9 cellular contexts compared by ENCODE assay signal in the genomic region with DNA sequence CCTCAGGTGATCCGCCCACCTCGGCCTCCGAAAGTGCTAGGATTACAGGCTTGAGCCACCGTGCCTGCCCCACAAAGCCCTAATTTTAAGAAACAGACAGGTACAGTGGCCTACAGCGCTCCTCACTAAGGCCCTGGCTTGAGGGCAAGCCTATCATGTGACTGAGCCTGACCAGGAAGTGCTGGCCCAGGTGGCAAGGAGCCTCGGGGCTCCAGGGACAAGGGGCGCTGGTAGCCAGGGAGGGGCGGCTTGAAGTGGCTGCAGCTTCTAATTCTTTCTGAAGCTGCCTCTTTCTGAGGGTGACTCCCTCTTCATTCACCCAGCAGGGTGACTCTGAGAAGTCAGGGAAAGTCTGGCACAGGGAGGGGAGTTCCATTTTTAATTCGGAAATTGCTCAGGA.
DNase-seq lines count a peak whose midpoint lies in the region; ATAC-seq and TF ChIP-seq lines count a peak whose summit lies in the region.
"Had no signal": no experiment of that assay in that cellular context is flagged by ENCODE, and none has a peak within 500 bp of the region (broad histone marks: within the 10 kb centered on the region; RNA-seq: fewer than 3 reads in every experiment).

No MANE protein-coding gene starts in this region.

- H3K4me3 ChIP-seq in BLaER1 (peak overlapping the region; percentile 84), HUES64 (ENCODE audit: low read length) (peak overlapping the region; percentile 39), breast epithelium (peak overlapping the region; percentile 38 to 63 (median 41)), trophoblast cell (ENCODE audit: low read depth, low read length) (no peak overlapping the region)

- WGBS in HUES64 = 81% methylated on average over 9 of the region's 9 CpGs
- WGBS in trophoblast cell (ENCODE audit: extremely low coverage, insufficient coverage, insufficient read length) = no CpG with 5 or more reads among the region's 9 CpGs

- H3K9me3 ChIP-seq in BLaER1 (no peaks in the 10 kb centered on the region), HUES64 (ENCODE audit: insufficient read depth, low read depth, low read length) (no peaks in the 10 kb centered on the region), breast epithelium (no peaks in the 10 kb centered on the region), trophoblast cell (ENCODE audit: insufficient read depth, low read depth, low read length) (no peaks in the 10 kb centered on the region)

- intact Hi-C loops in breast epithelium (cut with DNase I; ENCODE audit: low total_unique reads) = no loop called here

- H3K23ac ChIP-seq in trophoblast cell (ENCODE audit: low read length) = no peak overlapping the region

- H4K20me1 ChIP-seq in BLaER1 = peaks cover 6% of the 10 kb centered on the region; the same call in 1 of the 2 replicates

- no peak for DNase-seq in breast epithelium (ENCODE audit: low spot score in 2 of 2)
- DNase-seq in trophoblast cell = peak in 1 of 2 donors; percentile 25
- no peak for DNase-seq in activated CD4-positive, CD25-positive, alpha-beta regulatory T cell treated with anti-CD3 and anti-CD28 coated beads, Interleukin-2, amount 50 U/mL, for 72 hours
- DNase-seq in GDM1 (lab: John Stamatoyannopoulos, UW) = no peak

- H2AK5ac ChIP-seq in trophoblast cell (ENCODE audit: low read length) = no peak overlapping the region

- H3K79me1 ChIP-seq in trophoblast cell (ENCODE audit: low read length) = no peaks in the 10 kb centered on the region

- TF ChIP-seq CTCF in breast epithelium (IDR thresholded peaks at IDR 0.05) = no peak

- peak overlapping the region; percentile 91 for H3K27ac ChIP-seq in BLaER1
- H3K27ac ChIP-seq in HUES64 (ENCODE audit: low read depth, low read length) = peak overlapping the region; percentile 10; the same call in 1 of the 2 replicates
- peak overlapping the region in 1 of 2 donors; percentile 67 for H3K27ac ChIP-seq in breast epithelium
- no peak overlapping the region for H3K27ac ChIP-seq in trophoblast cell (ENCODE audit: low read depth, low read length)
- H3K27ac ChIP-seq: VCaP had no signal

- H3K18ac ChIP-seq in trophoblast cell (ENCODE audit: low read length) = no peak overlapping the region

- peak overlapping the region; percentile 97 for H3K4me2 ChIP-seq in BLaER1
- H3K4me2 ChIP-seq in trophoblast cell (ENCODE audit: low read length) = no peak overlapping the region

- H2BK5ac ChIP-seq in trophoblast cell (ENCODE audit: low read depth, low read length, poor library complexity) = no peak overlapping the region

- peaks cover 70% of the 10 kb centered on the region for H3K4me1 ChIP-seq in BLaER1
- peaks cover 13% of the 10 kb centered on the region for H3K4me1 ChIP-seq in HUES64 (ENCODE audit: insufficient read depth, low read length)
- H3K4me1 ChIP-seq in breast epithelium = peaks cover 0 to 3% of the 10 kb centered on the region in 2 donors
- peaks cover 4 to 9% of the 10 kb centered on the region in 2 experiments for H3K4me1 ChIP-seq in trophoblast cell (ENCODE audit: control insufficient read depth in 1 of 2, insufficient read depth in 2 of 2, low read length in 2 of 2)

- no peaks in the 10 kb centered on the region for H3K79me2 ChIP-seq in trophoblast cell (ENCODE audit: control insufficient read depth, insufficient read depth, low read length, poor library complexity)

- TF ChIP-seq POLR2A in breast epithelium (IDR thresholded peaks at IDR 0.05) = no peak

- H3K4ac ChIP-seq in trophoblast cell (ENCODE audit: low read depth, low read length) = no peak overlapping the region

- ATAC-seq in GM18909 (IDR thresholded peaks at IDR 0.05; ENCODE audit: poor library complexity, unreplicated experiment) (no peak), GM21619 (IDR thresholded peaks at IDR 0.05; ENCODE audit: unreplicated experiment) (no peak)

- H3K27me3 ChIP-seq in BLaER1 (no peaks in the 10 kb centered on the region), HUES64 (ENCODE audit: insufficient read depth, low read length) (peaks cover 38% of the 10 kb centered on the region), breast epithelium (no peaks in the 10 kb centered on the region), trophoblast cell (ENCODE audit: insufficient read depth, low read length) (no peaks in the 10 kb centered on the region)

- H2AFZ ChIP-seq in trophoblast cell (ENCODE audit: insufficient read depth, low read length, poor library complexity) = peak overlapping the region; percentile 8

- no peak overlapping the region for H4K12ac ChIP-seq in trophoblast cell (ENCODE audit: low read depth, low read length)

- H4K91ac ChIP-seq in trophoblast cell (ENCODE audit: low read depth, low read length) = no peak overlapping the region

- H3K9ac ChIP-seq in BLaER1 = peak overlapping the region; percentile 81
- H3K9ac ChIP-seq in HUES64 (ENCODE audit: low read depth, low read length) = no peak overlapping the region
- H3K9ac ChIP-seq in trophoblast cell (ENCODE audit: low read length) = no peak overlapping the region

- H4K8ac ChIP-seq in trophoblast cell (ENCODE audit: low read depth, low read length) = peak overlapping the region; percentile 29

- H2BK120ac ChIP-seq in trophoblast cell (ENCODE audit: insufficient read depth, low read length, poor library complexity) = no peak overlapping the region

- no peak overlapping the region for H3K14ac ChIP-seq in trophoblast cell (ENCODE audit: low read length)

- H3K36me3 ChIP-seq in BLaER1 = no peaks in the 10 kb centered on the region
- no peaks in the 10 kb centered on the region for H3K36me3 ChIP-seq in HUES64 (ENCODE audit: insufficient read depth, low read length)
- H3K36me3 ChIP-seq in breast epithelium = no peaks in the 10 kb centered on the region
- H3K36me3 ChIP-seq in trophoblast cell (ENCODE audit: control insufficient read depth in 1 of 2, insufficient read depth in 2 of 2, low read length in 2 of 2) = no peaks in the 10 kb centered on the region

- no peak overlapping the region for H2BK12ac ChIP-seq in trophoblast cell (ENCODE audit: low read length)
